In genomic region chr3:54951405-54951804, GRCh38 we compare ENCODE assay signal across 8 cellular contexts. TPM values are rescaled to one million over a fixed set of nuclear protein-coding genes. Genes with fewer than 3 reads are reported as not detected.
DNase-seq lines count a peak whose midpoint lies in the region; ATAC-seq lines count a peak whose summit lies in the region.

No MANE protein-coding gene starts in this region.

- no peak for ATAC-seq in GM21786 (IDR thresholded peaks at IDR 0.05; ENCODE audit: unreplicated experiment)

- DNase-seq in AG08396 (ENCODE audit: low spot score) (peak; percentile 88), HT-29 (ENCODE audit: low spot score) (peak; percentile 3), amygdala (lab: John Stamatoyannopoulos, UW) (peak in 44 of 56 donors; percentile 3 to 72 (median 22)), hypothalamus (lab: John Stamatoyannopoulos, UW) (peak in 41 of 51 donors; percentile 3 to 74 (median 48)), smooth muscle cell of the brain vasculature (ENCODE audit: low read depth, low spot score) (peak; percentile 69), NCI-H2107 (lab: John Stamatoyannopoulos, UW) (no peak), AML-193 (lab: John Stamatoyannopoulos, UW) (no peak)

RNA-seq across cellular contexts. Expression of gene LRTM1, which starts 23.5 kb away (rescaled TPM):
- total RNA-seq in HT-29 (2014; rRNA removed; shearing (Covaris generic)) = not detected in 2 replicates

Comparison
In these comparisons a context has a peak if more than half of its experiments do, and no peak if none do; other contexts are left out.
1. DNase-seq: peak in AG08396 (single experiment), HT-29 (single experiment), amygdala (44 of 56), hypothalamus (41 of 51) and smooth muscle cell of the brain vasculature (single experiment); none in NCI-H2107 (single experiment) and AML-193 (0 of 2).